Comparison of ENCODE assay signal across 8 cellular contexts in genomic region chr17:60641126-60641525, GRCh38.
"Had no signal": no experiment of that assay in that cellular context is flagged by ENCODE, and none has a peak within 500 bp of the region (broad histone marks: within the 10 kb centered on the region; RNA-seq: fewer than 3 reads in every experiment).

No MANE protein-coding gene starts in this region.

- DNase-seq: activated CD8-positive, alpha-beta memory T cell treated with anti-CD3 and anti-CD28 coated beads, Interleukin-2, amount 50 U/mL, for 4 hours; activated gamma-delta T cell had no signal

- H3K4me3 ChIP-seq: body of pancreas, left lung, mucosa of descending colon, tibial artery had no signal

- H3K27me3 ChIP-seq: body of pancreas, left lung, tibial artery had no signal

- H3K27ac ChIP-seq: body of pancreas, left lung, parathyroid adenoma, tibial artery, VCaP had no signal
